ENCODE assay signal across 20 cellular contexts in genomic region chr13:68257111-68257842, GRCh38.
A peak's percentile ranks its signal among the peaks of the same experiment; 100 is the strongest.
DNase-seq lines count a peak whose midpoint lies in the region; ATAC-seq and TF ChIP-seq lines count a peak whose summit lies in the region.
"Had no signal": no experiment of that assay in that cellular context is flagged by ENCODE, and none has a peak within 500 bp of the region (broad histone marks: within the 10 kb centered on the region; RNA-seq: fewer than 3 reads in every experiment).

No MANE protein-coding gene starts in this region.

- peak overlapping the region; percentile 42 for H3K27ac Mint-ChIP-seq in Caco-2 (ENCODE audit: unreplicated experiment)
- no peak overlapping the region for H3K27ac Mint-ChIP-seq in WTC11
- peak overlapping the region; percentile 20 for H3K27ac Mint-ChIP-seq in nephron progenitor cell
- no peak overlapping the region for H3K27ac Mint-ChIP-seq in effector memory CD8-positive, alpha-beta T cell
- H3K27ac Mint-ChIP-seq: activated CD4-positive, alpha-beta memory T cell treated with anti-CD3 and anti-CD28 coated beads, Interleukin-2, amount 10 ng/mL, durations not matched to agents 7 days and 5 days; activated naive CD4-positive, alpha-beta T cell treated with anti-CD3 and anti-CD28 coated beads, Interleukin-2, amount 50 U/mL, for 24 hours; stimulated activated naive B cell treated with anti-CD40 and anti-IgM and Interleukin-4, amounts not matched to agents 10 μg/mL and 1 μg/mL and 100 μg/mL, for 72 hours had no signal

- POLR2A ChIA-PET in Caco-2 (lab: Charles Lee), result no interaction called here
- POLR2A ChIA-PET in WTC11 (lab: Charles Lee), result no interaction called here

- H3K4me1 Mint-ChIP-seq in Caco-2 (ENCODE audit: low read depth, unreplicated experiment) (peaks cover 12% of the 10 kb centered on the region), WTC11 (peaks cover 16% of the 10 kb centered on the region), nephron progenitor cell (peaks cover 18% of the 10 kb centered on the region)
- H3K4me1 Mint-ChIP-seq in effector memory CD8-positive, alpha-beta T cell (ENCODE audit: low read depth in 2 of 2), result no peaks in the 10 kb centered on the region
- H3K4me1 Mint-ChIP-seq: activated CD4-positive, alpha-beta memory T cell treated with anti-CD3 and anti-CD28 coated beads, Interleukin-2, amount 10 ng/mL, durations not matched to agents 7 days and 5 days; activated naive CD4-positive, alpha-beta T cell treated with anti-CD3 and anti-CD28 coated beads, Interleukin-2, amount 50 U/mL, for 24 hours; stimulated activated naive B cell treated with anti-CD40 and anti-IgM and Interleukin-4, amounts not matched to agents 10 μg/mL and 1 μg/mL and 100 μg/mL, for 72 hours had no signal

- H3K36me3 Mint-ChIP-seq in Caco-2 (ENCODE audit: insufficient read depth, unreplicated experiment) (no peaks in the 10 kb centered on the region), WTC11 (no peaks in the 10 kb centered on the region), nephron progenitor cell (ENCODE audit: low read depth) (no peaks in the 10 kb centered on the region)
- H3K36me3 Mint-ChIP-seq in effector memory CD8-positive, alpha-beta T cell (ENCODE audit: insufficient read depth), result no peaks in the 10 kb centered on the region
- H3K36me3 Mint-ChIP-seq: activated naive CD4-positive, alpha-beta T cell treated with anti-CD3 and anti-CD28 coated beads, Interleukin-2, amount 50 U/mL, for 24 hours; stimulated activated naive B cell treated with anti-CD40 and anti-IgM and Interleukin-4, amounts not matched to agents 10 μg/mL and 1 μg/mL and 100 μg/mL, for 72 hours had no signal

- no peak for TF ChIP-seq CTCF in Caco-2 (IDR thresholded peaks at IDR 0.05; ENCODE audit: insufficient read depth in 1 of 2, low read depth in 1 of 2, low read length in 1 of 2, severe bottlenecking in 1 of 2, unreplicated experiment in 1 of 2)
- TF ChIP-seq CTCF in WTC11 (IDR thresholded peaks at IDR 0.05), result no peak
- TF ChIP-seq CTCF in nephron progenitor cell (IDR thresholded peaks at IDR 0.05), result no peak
- no peak for TF ChIP-seq CTCF in omental fat pad (IDR thresholded peaks at IDR 0.05)

- no peak for TF ChIP-seq RAD21 in Ishikawa (IDR thresholded peaks at IDR 0.05; ENCODE audit: low read depth)

- ATAC-seq in WTC11, result peak; percentile 61
- ATAC-seq in effector memory CD8-positive, alpha-beta T cell (replicated peaks), result no peak
- ATAC-seq in omental fat pad (ENCODE audit: low FRiP score), result no peak
- ATAC-seq: left lobe of liver; stimulated activated naive B cell treated with anti-CD40 and anti-IgM and Interleukin-4, amounts not matched to agents 10 μg/mL and 1 μg/mL and 100 μg/mL, for 72 hours had no signal

- H3K4me3 Mint-ChIP-seq in Caco-2 (ENCODE audit: unreplicated experiment) (no peak overlapping the region), WTC11 (no peak overlapping the region), nephron progenitor cell (no peak overlapping the region)
- no peak overlapping the region for H3K4me3 Mint-ChIP-seq in effector memory CD8-positive, alpha-beta T cell
- H3K4me3 Mint-ChIP-seq: activated CD4-positive, alpha-beta memory T cell treated with anti-CD3 and anti-CD28 coated beads, Interleukin-2, amount 10 ng/mL, durations not matched to agents 7 days and 5 days; activated naive CD4-positive, alpha-beta T cell treated with anti-CD3 and anti-CD28 coated beads, Interleukin-2, amount 50 U/mL, for 24 hours; stimulated activated naive B cell treated with anti-CD40 and anti-IgM and Interleukin-4, amounts not matched to agents 10 μg/mL and 1 μg/mL and 100 μg/mL, for 72 hours had no signal

- intact Hi-C loops in Caco-2 (cut with micrococcal nuclease; ENCODE audit: unreplicated experiment), result no loop called here

- no TSS peak for BruUV-seq in Caco-2 (replicated peaks; lab: Mats Ljungman, UMichigan)

- H3K9me3 ChIP-seq in Caco-2, result no peaks in the 10 kb centered on the region
- H3K9me3 ChIP-seq: colonic mucosa, neutrophil, right atrium auricular region, transverse colon had no signal

- H3K9me3 Mint-ChIP-seq in Caco-2 (ENCODE audit: unreplicated experiment) (no peaks in the 10 kb centered on the region), WTC11 (peaks cover 13% of the 10 kb centered on the region), nephron progenitor cell (peaks cover 9% of the 10 kb centered on the region)
- peaks cover 0 to 5% of the 10 kb centered on the region in 2 donors for H3K9me3 Mint-ChIP-seq in effector memory CD8-positive, alpha-beta T cell

- CTCF ChIA-PET in Caco-2 (lab: Charles Lee), result no interaction called here
- CTCF ChIA-PET in WTC11 (lab: Charles Lee), result no interaction called here

- no peaks in the 10 kb centered on the region for H3K36me3 ChIP-seq in Caco-2 (ENCODE audit: control insufficient read depth, insufficient read depth, low read length)
- H3K36me3 ChIP-seq: colonic mucosa, neutrophil, right atrium auricular region, transverse colon had no signal

- H3K4me3 ChIP-seq in Caco-2 (ENCODE audit: low read depth, low read length), result no peak overlapping the region
- H3K4me3 ChIP-seq: colonic mucosa, right atrium auricular region, transverse colon had no signal

- TF ChIP-seq EP300 in Ishikawa (IDR thresholded peaks at IDR 0.05; ENCODE audit: borderline replicate concordance), result no peak

- H3K27me3 Mint-ChIP-seq in Caco-2 (ENCODE audit: insufficient read depth, unreplicated experiment), result no peaks in the 10 kb centered on the region
- H3K27me3 Mint-ChIP-seq in WTC11 (ENCODE audit: low read depth), result no peaks in the 10 kb centered on the region
- no peaks in the 10 kb centered on the region for H3K27me3 Mint-ChIP-seq in nephron progenitor cell (ENCODE audit: low read depth, poor library complexity)
- H3K27me3 Mint-ChIP-seq in effector memory CD8-positive, alpha-beta T cell, result no peaks in the 10 kb centered on the region
- H3K27me3 Mint-ChIP-seq: activated CD4-positive, alpha-beta memory T cell treated with anti-CD3 and anti-CD28 coated beads, Interleukin-2, amount 10 ng/mL, durations not matched to agents 7 days and 5 days; activated naive CD4-positive, alpha-beta T cell treated with anti-CD3 and anti-CD28 coated beads, Interleukin-2, amount 50 U/mL, for 24 hours; stimulated activated naive B cell treated with anti-CD40 and anti-IgM and Interleukin-4, amounts not matched to agents 10 μg/mL and 1 μg/mL and 100 μg/mL, for 72 hours had no signal

- DNase-seq in Caco-2 (no peak), WTC11 (ENCODE audit: low spot score) (no peak), nephron progenitor cell (peak; percentile 24), AG08395 (ENCODE audit: low spot score) (no peak), omental fat pad (ENCODE audit: low spot score) (no peak)
- DNase-seq in stimulated activated CD4-positive, alpha-beta T cell treated with anti-CD3 and anti-CD28 coated beads, Interleukin-12 subunit alpha, Interleukin-12 subunit beta, amount 100 ng/mL, for 4 hours, result no peak
- no peak for DNase-seq in effector memory CD8-positive, alpha-beta T cell
- DNase-seq: activated CD4-positive, alpha-beta memory T cell treated with anti-CD3 and anti-CD28 coated beads, Interleukin-2, amount 10 ng/mL, durations not matched to agents 7 days and 5 days; activated T-cell treated with anti-CD3 and anti-CD28 coated beads, Interleukin-2, amount 50 U/mL, for 48 hours; colonic mucosa; Kasumi-1; NCI-H1436; stimulated activated naive B cell treated with anti-CD40 and anti-IgM and Interleukin-4, amounts not matched to agents 10 μg/mL and 1 μg/mL and 100 μg/mL, for 72 hours; T-helper 1 cell; transverse colon had no signal

- H3K27me3 ChIP-seq in Caco-2 (replicated peaks; ENCODE audit: control insufficient read depth, insufficient read depth, low read length), result no peaks in the 10 kb centered on the region
- H3K27me3 ChIP-seq: colonic mucosa, neutrophil, right atrium auricular region, transverse colon had no signal

- H3K4me1 ChIP-seq in Caco-2, result peaks cover 6% of the 10 kb centered on the region; the same call in 1 of the 2 replicates
- H3K4me1 ChIP-seq: colonic mucosa, right atrium auricular region, transverse colon had no signal

TF ChIP-seq in Ishikawa, 13 proteins besides CTCF, POLR2A, EP300 and RAD21:
- TF ChIP-seq EGR1 (IDR thresholded peaks at IDR 0.05) (no peak), CEBPB (IDR thresholded peaks at IDR 0.05) (0 out of 2 replicates have a peak, but pooled peaks have one; percentile 20)

TF ChIP-seq in WTC11, 78 proteins besides CTCF, POLR2A, EP300 and RAD21 (continues in another document):
- TF ChIP-seq PRRX2 (CRISPR knock-in tag; IDR thresholded peaks at IDR 0.05) (no peak), E2F1 (CRISPR knock-in tag; IDR thresholded peaks at IDR 0.05) (no peak), ZNF671 (CRISPR knock-in tag; IDR thresholded peaks at IDR 0.05) (no peak)

Comparison
In these comparisons a context has a peak if more than half of its experiments do, and no peak if none do; other contexts are left out.
1. H3K27ac Mint-ChIP-seq: peak in Caco-2 (single experiment) and nephron progenitor cell (single experiment); none in WTC11 (single experiment) and effector memory CD8-positive, alpha-beta T cell (0 of 2).